ENCODE assay signal across 19 cellular contexts in genomic region chr5:180484813-180485212, GRCh38. TPM values are rescaled to one million over a fixed set of nuclear protein-coding genes. Genes with fewer than 3 reads are reported as not detected.
DNase-seq lines count a peak whose midpoint lies in the region; ATAC-seq, FAIRE-seq and TF ChIP-seq lines count a peak whose summit lies in the region.
"Had no signal": no experiment of that assay in that cellular context is flagged by ENCODE, and none has a peak within 500 bp of the region (broad histone marks: within the 10 kb centered on the region; RNA-seq: fewer than 3 reads in every experiment).

No MANE protein-coding gene starts in this region.

- H3K36me3 Mint-ChIP-seq in nephron progenitor cell (ENCODE audit: low read depth), result peaks cover 19% of the 10 kb centered on the region
- H3K36me3 Mint-ChIP-seq: CD8-positive, alpha-beta memory T cell had no signal

- no peak overlapping the region for H3K9ac ChIP-seq in HepG2 (ENCODE audit: insufficient read depth, low read depth, low read length)

- H3K36me3 ChIP-seq in HepG2 (replicated peaks in 1 of 2; ENCODE audit: control insufficient read depth in 1 of 2, insufficient read depth in 2 of 2, low read length in 2 of 2) (no peaks in the 10 kb centered on the region), right lobe of liver (no peaks in the 10 kb centered on the region), body of pancreas (replicated peaks in 1 of 2; ENCODE audit: insufficient read depth in 1 of 2, low read depth in 2 of 2) (no peaks in the 10 kb centered on the region)
- H3K36me3 ChIP-seq: SJCRH30 had no signal

- no peak overlapping the region for H2AFZ ChIP-seq in HepG2 (ENCODE audit: low read length)

- H3K9me3 Mint-ChIP-seq in nephron progenitor cell, result peaks cover 40% of the 10 kb centered on the region
- H3K9me3 Mint-ChIP-seq: CD8-positive, alpha-beta memory T cell had no signal

- no peaks in the 10 kb centered on the region for H3K9me3 ChIP-seq in HepG2 (ENCODE audit: low read length)
- no peaks in the 10 kb centered on the region for H3K9me3 ChIP-seq in right lobe of liver
- H3K9me3 ChIP-seq in body of pancreas, result no peaks in the 10 kb centered on the region
- H3K9me3 ChIP-seq: SJCRH30 had no signal

- 18% methylated on average over 7 of the region's 7 CpGs for WGBS in HepG2 (ENCODE audit: low lambda C conversion rate)
- WGBS in right lobe of liver (ENCODE audit: insufficient coverage, low coverage, low lambda C conversion rate, missing lambda C conversion rate), result 52% methylated on average over 7 of the region's 7 CpGs
- 24 to 28% methylated on average over 7 of the region's 7 CpGs for WGBS in body of pancreas, 2 donors

- no peak for DNase-seq in HepG2 (ENCODE audit: low spot score)
- DNase-seq in right lobe of liver, result no peak
- no peak for DNase-seq in body of pancreas
- DNase-seq in nephron progenitor cell, result no peak
- no peak for DNase-seq in activated naive CD4-positive, alpha-beta T cell (lab: John Stamatoyannopoulos, UW)
- no peak for DNase-seq in AML-193 (lab: John Stamatoyannopoulos, UW)
- no peak for DNase-seq in RPMI8226
- DNase-seq: 8988T; CD8-positive, alpha-beta memory T cell; DMS153; Kasumi-1; NCI-H1417; NCI-H1694 treated with DMSO at 0.1 percent for 48 hours; NCI-H526 treated with DMSO at 0.1 percent for 48 hours had no signal

- ATAC-seq in HepG2, result peak; percentile 74
- no peak for ATAC-seq in right lobe of liver
- peak; percentile 30 for ATAC-seq in body of pancreas
- ATAC-seq in HG02885 (IDR thresholded peaks at IDR 0.05; ENCODE audit: poor library complexity, unreplicated experiment), result no peak

- POLR2A ChIA-PET in HepG2 (lab: Yijun Ruan, JAX), result no interaction called here

- CTCF ChIA-PET in HepG2 (lab: Yijun Ruan, JAX; ENCODE audit: low intra/inter-chr PET ratio, low total read pairs), result no interaction called here

- H3K4me3 ChIP-seq in HepG2 (replicated peaks in 1 of 3; ENCODE audit: insufficient read depth in 1 of 3, low read depth in 2 of 3, low read length in 3 of 3), result no peak overlapping the region
- H3K4me3 ChIP-seq in right lobe of liver, result no peak overlapping the region
- H3K4me3 ChIP-seq in body of pancreas, result no peak overlapping the region
- H3K4me3 ChIP-seq: SJCRH30 had no signal

- peak overlapping the region; percentile 84 for H3K27ac Mint-ChIP-seq in nephron progenitor cell
- H3K27ac Mint-ChIP-seq: CD8-positive, alpha-beta memory T cell had no signal

- TF ChIP-seq EP300 in HepG2 (IDR thresholded peaks at IDR 0.05; ENCODE audit: low read depth in 2 of 2, low read length in 2 of 2) (no peak), HepG2 (CRISPR knock-in tag; IDR thresholded peaks at IDR 0.05; ENCODE audit: borderline replicate concordance) (no peak)

- H3K4me1 ChIP-seq in HepG2 (ENCODE audit: insufficient read depth, low read length) (peaks cover 6% of the 10 kb centered on the region; the same call in 1 of the 2 replicates), right lobe of liver (no peaks in the 10 kb centered on the region), body of pancreas (peaks cover 8% of the 10 kb centered on the region)
- H3K4me1 ChIP-seq: SJCRH30 had no signal

- peaks cover 8% of the 10 kb centered on the region for H3K27me3 Mint-ChIP-seq in nephron progenitor cell (ENCODE audit: low read depth, poor library complexity)

- H3K4me2 ChIP-seq in HepG2 (ENCODE audit: low read depth, low read length), result peak overlapping the region; percentile 16; the same call in 1 of the 2 replicates

- TF ChIP-seq CTCF in HepG2 (CRISPR knock-in tag; IDR thresholded peaks at IDR 0.05) (no peak), right lobe of liver (IDR thresholded peaks at IDR 0.05) (no peak), body of pancreas (IDR thresholded peaks at IDR 0.05) (no peak), nephron progenitor cell (IDR thresholded peaks at IDR 0.05) (no peak)

- intact Hi-C loops in HepG2 (cut with micrococcal nuclease; ENCODE audit: unreplicated experiment), result no loop called here
- intact Hi-C loops in right lobe of liver (cut with DNase I), result no loop called here
- intact Hi-C loops in body of pancreas (cut with DNase I), result no loop called here

- no TSS peak for BruUV-seq in HepG2 (replicated peaks; lab: Mats Ljungman, UMichigan)

- H4K20me1 ChIP-seq in HepG2 (ENCODE audit: insufficient read depth, low read length), result no peaks in the 10 kb centered on the region

- peaks cover 12% of the 10 kb centered on the region for H3K4me1 Mint-ChIP-seq in nephron progenitor cell
- H3K4me1 Mint-ChIP-seq: CD8-positive, alpha-beta memory T cell had no signal

- H3K79me2 ChIP-seq in HepG2 (ENCODE audit: insufficient read depth, low read length), result no peaks in the 10 kb centered on the region

- H3K27me3 ChIP-seq in HepG2 (ENCODE audit: control insufficient read depth in 1 of 2, insufficient read depth in 2 of 2, low read length in 2 of 2), result no peaks in the 10 kb centered on the region
- H3K27me3 ChIP-seq in right lobe of liver, result no peaks in the 10 kb centered on the region
- no peaks in the 10 kb centered on the region for H3K27me3 ChIP-seq in body of pancreas
- H3K27me3 ChIP-seq: SJCRH30 had no signal

- H3K4me3 Mint-ChIP-seq in nephron progenitor cell, result no peak overlapping the region
- H3K4me3 Mint-ChIP-seq: CD8-positive, alpha-beta memory T cell had no signal

- TF ChIP-seq RAD21 in HepG2 (CRISPR knock-in tag; IDR thresholded peaks at IDR 0.05), result no peak

- in situ Hi-C loops in HepG2 (cut with HindIII; ENCODE audit: extremely low pct_ligation_motif_present, low pct_unique_long_range_greater_than_20kb), result no loop called here

- no peak overlapping the region for H3K27ac ChIP-seq in HepG2 (ENCODE audit: extremely low read length, insufficient read depth, low read length)
- H3K27ac ChIP-seq in right lobe of liver, result no peak overlapping the region
- peak overlapping the region in 3 of 4 donors; percentile 15 to 60 (median 26) for H3K27ac ChIP-seq in body of pancreas
- H3K27ac ChIP-seq: C4-2B, RWPE1, SJCRH30 had no signal

- no peak for TF ChIP-seq POLR2A in HepG2 (IDR thresholded peaks at IDR 0.05; ENCODE audit: insufficient read depth in 1 of 2, low read depth in 2 of 2, low read length in 2 of 2)
- TF ChIP-seq POLR2A in right lobe of liver (IDR thresholded peaks at IDR 0.05), result no peak
- no peak for TF ChIP-seq POLR2A in body of pancreas (IDR thresholded peaks at IDR 0.05)

- no peak for FAIRE-seq in HepG2 (lab: Jason Lieb, UNC)
- FAIRE-seq: G401.6 had no signal

TF ChIP-seq in HepG2, 621 proteins besides CTCF, POLR2A, EP300 and RAD21:
- TF ChIP-seq ZFP37 (CRISPR knock-in tag; IDR thresholded peaks at IDR 0.05; ENCODE audit: borderline replicate concordance) (no peak), ZBTB4 (CRISPR knock-in tag; IDR thresholded peaks at IDR 0.05; ENCODE audit: borderline replicate concordance) (no peak), MTA3 (CRISPR knock-in tag; IDR thresholded peaks at IDR 0.05) (no peak), ZNF446 (CRISPR knock-in tag; IDR thresholded peaks at IDR 0.05) (no peak), TEAD3 (CRISPR knock-in tag; optimal IDR thresholded peaks at IDR 0.05; ENCODE audit: borderline replicate concordance) (no peak)

RNA-seq across cellular contexts. Expression of gene CNOT6, which starts 9.4 kb away (rescaled TPM):
- total RNA-seq in HepG2 (2016; rRNA removed; fragmentation: Illumina TruSeq; extraction: Trizol), result 8.8 and 20.9 TPM in 2 replicates
- 4.0 and 5.8 TPM in 2 replicates for total RNA-seq in HepG2 (2016; cell fraction: cytosol; rRNA removed; fragmentation: Illumina TruSeq; extraction: Trizol; ENCODE audit: low read depth)
- 8.8 and 21.7 TPM in 2 replicates for total RNA-seq in HepG2 (2016; cell fraction: insoluble cytoplasmic fraction; rRNA removed; fragmentation: Illumina TruSeq; extraction: Trizol)
- 12.3 and 13.7 TPM in 2 replicates for total RNA-seq in HepG2 (2016; cell fraction: membrane; rRNA removed; fragmentation: Illumina TruSeq; extraction: Trizol)
- 13.5 and 15.2 TPM in 2 replicates for total RNA-seq in HepG2 (2016; cell fraction: nucleus; rRNA removed; fragmentation: Illumina TruSeq; extraction: Trizol)
- 8.2 and 9.1 TPM in 2 replicates for polyA plus RNA-seq in HepG2 (2011; rRNA removed)
- 4.1 and 6.7 TPM in 2 replicates for polyA plus RNA-seq in HepG2 (2011; cell fraction: cytosol; rRNA removed)
- 4.3 and 5.9 TPM in 2 replicates for polyA plus RNA-seq in HepG2 (2011; cell fraction: nucleus; rRNA removed)
- 9.5 and 13.5 TPM in 2 replicates for polyA plus RNA-seq in HepG2 (2012)
- polyA plus RNA-seq in HepG2 (2016; cell fraction: cytosol; fragmentation: Illumina TruSeq; extraction: Trizol; ENCODE audit: low read depth), result 1.5 and 2.1 TPM in 2 replicates
- 22.1 and 25.0 TPM in 2 replicates for polyA plus RNA-seq in HepG2 (2016; cell fraction: insoluble cytoplasmic fraction; fragmentation: Illumina TruSeq; extraction: Trizol; ENCODE audit: low read depth)
- 8.3 and 8.5 TPM in 2 replicates for polyA plus RNA-seq in HepG2 (2016; cell fraction: membrane; fragmentation: Illumina TruSeq; extraction: Trizol; ENCODE audit: low read depth)
- polyA plus RNA-seq in HepG2 (2016; cell fraction: nucleus; fragmentation: Illumina TruSeq; extraction: Trizol; ENCODE audit: insufficient read depth, low read depth), result 17.3 and 18.4 TPM in 2 replicates
- polyA minus RNA-seq in HepG2 (2011; rRNA and poly(A)+ RNA removed; ENCODE audit: low replicate concordance), result 7.4 and 18.7 TPM in 2 replicates
- 8.8 and 11.2 TPM in 2 replicates for polyA minus RNA-seq in HepG2 (2011; cell fraction: cytosol; rRNA and poly(A)+ RNA removed)
- polyA minus RNA-seq in HepG2 (2011; cell fraction: nucleus; rRNA and poly(A)+ RNA removed), result 13.7 and 17.5 TPM in 2 replicates
- total RNA-seq in right lobe of liver, result 1 to 10 TPM; 4.8 to 8.8 (median 5.3) TPM
- 1 to 10 TPM; 4.0 to 7.5 TPM for total RNA-seq in body of pancreas

Comparison
In these comparisons a context has a peak if more than half of its experiments do, and no peak if none do; other contexts are left out.
1. ATAC-seq: peak in HepG2 (single experiment) and body of pancreas (single experiment); none in right lobe of liver (0 of 4) and HG02885 (single experiment).
2. H3K27ac ChIP-seq: peak in body of pancreas (3 of 4); none in HepG2 (single experiment) and right lobe of liver (0 of 3).